12 cellular contexts compared by ENCODE assay signal in genomic region chr3:124557433-124558232, GRCh38.
DNase-seq lines count a peak whose midpoint lies in the region; ATAC-seq, FAIRE-seq and TF ChIP-seq lines count a peak whose summit lies in the region.
"Had no signal": no experiment of that assay in that cellular context is flagged by ENCODE, and none has a peak within 500 bp of the region (broad histone marks: within the 10 kb centered on the region; RNA-seq: fewer than 3 reads in every experiment).

No MANE protein-coding gene starts in this region.

- POLR2A ChIA-PET in PC-3 (lab: Charles Lee; ENCODE audit: unreplicated experiment) (no interaction called here), endothelial cell of umbilical vein (lab: Charles Lee) (no interaction called here)

- 0 out of 2 replicates have a peak, but pooled peaks have one; percentile 17 for ATAC-seq in PC-3
- no peak for ATAC-seq in HG03571 (IDR thresholded peaks at IDR 0.05; ENCODE audit: unreplicated experiment)

- CTCF ChIA-PET in PC-3 (lab: Charles Lee) (no interaction called here), endothelial cell of umbilical vein (lab: Charles Lee) (interaction anchor here (1.0 to 11.4 kb wide), 8 partner anchors 10 to 478 kb away, joined by 3 to 301 read pairs (median 4); no protein-coding TSS in a partner anchor)

- peaks cover 40% of the 10 kb centered on the region for H3K4me1 ChIP-seq in PC-3 (ENCODE audit: insufficient read depth, low read length)
- peaks cover 29% of the 10 kb centered on the region for H3K4me1 ChIP-seq in endothelial cell of umbilical vein (ENCODE audit: control insufficient read depth, extremely low read depth, insufficient read depth, low read length)
- peaks cover 42% of the 10 kb centered on the region for H3K4me1 ChIP-seq in testis

- H3K9ac ChIP-seq in PC-3 (ENCODE audit: low read length) (no peak overlapping the region), endothelial cell of umbilical vein (replicated peaks; ENCODE audit: extremely low read depth, insufficient read depth, low read length) (no peak overlapping the region)

- no peak overlapping the region for H2AFZ ChIP-seq in PC-3 (ENCODE audit: low read length)
- no peak overlapping the region for H2AFZ ChIP-seq in endothelial cell of umbilical vein (ENCODE audit: low read depth, low read length)

- H3K9me3 ChIP-seq in PC-3 (ENCODE audit: low read length) = no peaks in the 10 kb centered on the region
- no peaks in the 10 kb centered on the region for H3K9me3 ChIP-seq in endothelial cell of umbilical vein (replicated peaks; ENCODE audit: control insufficient read depth, insufficient read depth, low read length)
- H3K9me3 ChIP-seq in testis = no peaks in the 10 kb centered on the region

- H3K9me2 ChIP-seq in PC-3 (replicated peaks; ENCODE audit: low read length) = no peaks in the 10 kb centered on the region

- dilution Hi-C loops in endothelial cell of umbilical vein (cut with MboI; ENCODE audit: extremely low pct_ligation_motif_present, low sequenced_read_pairs) = no loop called here

- TF ChIP-seq CTCF in PC-3 (conservative IDR thresholded peaks at IDR 0.05; ENCODE audit: low read depth, low read length) (no peak), endothelial cell of umbilical vein (IDR thresholded peaks at IDR 0.05; ENCODE audit: extremely low read depth in 1 of 2, insufficient read depth in 1 of 2, low read depth in 1 of 2, low read length in 2 of 2) (no peak), testis (IDR thresholded peaks at IDR 0.05) (no peak)

- peak; percentile 92 for FAIRE-seq in endothelial cell of umbilical vein (lab: Jason Lieb, UNC)

- H3K27ac ChIP-seq in PC-3 (ENCODE audit: low read length) (no peak overlapping the region), endothelial cell of umbilical vein (ENCODE audit: insufficient read depth, low read depth, low read length) (no peak overlapping the region), testis (peak overlapping the region in 1 of 2 donors; percentile 6)
- H3K27ac ChIP-seq: 22Rv1 had no signal

- intact Hi-C loops in PC-3 (cut with micrococcal nuclease) (loop anchor here (10.0 kb wide), 1 partner anchor 523 kb away; the partner anchor contains the start of gene KALRN), endothelial cell of umbilical vein (cut with micrococcal nuclease) (loop anchor here (2.0 to 5.0 kb wide), 3 partner anchors 89 to 541 kb away; partner anchors contain the start of gene KALRN), testis (cut with DNase I; ENCODE audit: low total_unique reads) (loop anchor here (10.0 kb wide), 1 partner anchor 903 kb away; no protein-coding TSS in a partner anchor)

- H3K36me3 ChIP-seq in PC-3 (ENCODE audit: low read depth, low read length) (no peaks in the 10 kb centered on the region), endothelial cell of umbilical vein (ENCODE audit: control insufficient read depth in 2 of 2, extremely low read depth in 1 of 2, insufficient read depth in 2 of 2, low read length in 2 of 2) (no peaks in the 10 kb centered on the region), testis (ENCODE audit: low read depth, missing control alignments) (no peaks in the 10 kb centered on the region)

- BruUV-seq in PC-3 (replicated peaks; lab: Mats Ljungman, UMichigan) = no TSS peak
- no TSS peak for BruUV-seq in endothelial cell of umbilical vein (replicated peaks; lab: Mats Ljungman, UMichigan)

- H3K4me3 ChIP-seq in PC-3 (ENCODE audit: low read length) = no peak overlapping the region
- H3K4me3 ChIP-seq in endothelial cell of umbilical vein (replicated peaks in 1 of 3; ENCODE audit: insufficient read depth in 1 of 3, low read depth in 1 of 3, low read length in 3 of 3) = no peak overlapping the region
- H3K4me3 ChIP-seq in testis = no peak overlapping the region

- 0 out of 2 replicates have a peak overlapping the region, but pooled peaks have one; percentile 7 for H3K4me2 ChIP-seq in PC-3 (ENCODE audit: low read length)
- H3K4me2 ChIP-seq in endothelial cell of umbilical vein (ENCODE audit: insufficient read depth, low read length) = peak overlapping the region; percentile 32

- no peaks in the 10 kb centered on the region for H3F3A ChIP-seq in PC-3 (ENCODE audit: low read length, unreplicated experiment)

- TF ChIP-seq POLR2A in endothelial cell of umbilical vein (IDR thresholded peaks at IDR 0.05; ENCODE audit: low read depth, low read length) (no peak), testis (IDR thresholded peaks at IDR 0.05) (no peak)

- WGBS in testis, 2 donors = 48 to 52% methylated on average over 5 of the region's 5 CpGs

- DNase-seq in DMS153 treated with DMSO at 0.1 percent for 48 hours (lab: John Stamatoyannopoulos, UW; ENCODE audit: unreplicated experiment) = peak; percentile 24
- no peak for DNase-seq in DMS153 (lab: John Stamatoyannopoulos, UW)
- DNase-seq in PC-3 = peak; percentile 59
- DNase-seq in endothelial cell of umbilical vein (ENCODE audit: low read depth, low spot score) = peak; percentile 78
- DNase-seq in testis = peak; percentile 62
- no peak for DNase-seq in effector CD4-positive, alpha-beta T cell
- DNase-seq in DMS114 treated with DMSO at 0.1 percent for 48 hours (lab: John Stamatoyannopoulos, UW; ENCODE audit: unreplicated experiment) = no peak
- DNase-seq: activated CD4-positive, alpha-beta T cell treated with anti-CD3 and anti-CD28 coated beads, Interleukin-2, amount 10 ng/mL, durations not matched to agents 7 days and 5 days; aorta; posterior cingulate gyrus had no signal

- no peaks in the 10 kb centered on the region for H4K20me1 ChIP-seq in PC-3 (ENCODE audit: low read length)
- no peaks in the 10 kb centered on the region for H4K20me1 ChIP-seq in endothelial cell of umbilical vein (replicated peaks; ENCODE audit: control insufficient read depth, extremely low read depth, insufficient read depth, low read length)

- no peaks in the 10 kb centered on the region for H3K79me2 ChIP-seq in PC-3 (ENCODE audit: low read length)
- H3K79me2 ChIP-seq in endothelial cell of umbilical vein (ENCODE audit: control insufficient read depth, insufficient read depth, low read length) = no peaks in the 10 kb centered on the region

- H3K9me1 ChIP-seq in endothelial cell of umbilical vein (replicated peaks; ENCODE audit: control insufficient read depth, extremely low read depth, insufficient read depth, low read length) = no peaks in the 10 kb centered on the region

- H3K27me3 ChIP-seq in PC-3 (ENCODE audit: low read length) (peaks cover 7% of the 10 kb centered on the region; the same call in 1 of the 2 replicates), endothelial cell of umbilical vein (ENCODE audit: control insufficient read depth in 2 of 2, insufficient read depth in 2 of 2, low read length in 2 of 2) (peaks cover 0 to 10% of the 10 kb centered on the region in 2 experiments), testis (no peaks in the 10 kb centered on the region)

TF ChIP-seq in endothelial cell of umbilical vein, 7 proteins besides CTCF, POLR2A, EP300 and RAD21:
- TF ChIP-seq, protein P1, sequence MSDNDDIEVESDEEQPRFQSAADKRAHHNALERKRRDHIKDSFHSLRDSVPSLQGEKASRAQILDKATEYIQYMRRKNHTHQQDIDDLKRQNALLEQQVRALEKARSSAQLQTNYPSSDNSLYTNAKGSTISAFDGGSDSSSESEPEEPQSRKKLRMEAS (IDR thresholded peaks at IDR 0.05; ENCODE audit: insufficient read depth, insufficient read length) = no peak
- peak; percentile 40 for TF ChIP-seq JUN (IDR thresholded peaks at IDR 0.05; ENCODE audit: borderline replicate concordance, insufficient read depth, insufficient read length, low read depth)
- TF ChIP-seq POLR2AphosphoS5 (IDR thresholded peaks at IDR 0.05; ENCODE audit: insufficient read depth, low read depth, low read length) = no peak
- TF ChIP-seq FOS (IDR thresholded peaks at IDR 0.05; ENCODE audit: borderline replicate concordance, insufficient read depth, low read length) = peak; percentile 90
- peak; percentile 92 for TF ChIP-seq GATA2 (IDR thresholded peaks at IDR 0.05; ENCODE audit: insufficient read depth, insufficient read length, low read depth, low read length)
TF ChIP-seq in endothelial cell of umbilical vein: peak in this region for 3.

Comparison
In these comparisons a context has a peak if more than half of its experiments do, and no peak if none do; other contexts are left out.
1. DNase-seq: peak in DMS153 treated with DMSO at 0.1 percent for 48 hours (single experiment), PC-3 (single experiment), endothelial cell of umbilical vein (single experiment) and testis (single experiment); none in DMS153 (single experiment), effector CD4-positive, alpha-beta T cell (single experiment) and DMS114 treated with DMSO at 0.1 percent for 48 hours (single experiment).